ENCODE assay signal across 17 cellular contexts in genomic region chr12:21710944-21711343, GRCh38. TPM values are rescaled to one million over a fixed set of nuclear protein-coding genes. Genes with fewer than 3 reads are reported as not detected.
DNase-seq lines count a peak whose midpoint lies in the region; ATAC-seq and TF ChIP-seq lines count a peak whose summit lies in the region.
"Had no signal": no experiment of that assay in that cellular context is flagged by ENCODE, and none has a peak within 500 bp of the region (broad histone marks: within the 10 kb centered on the region; RNA-seq: fewer than 3 reads in every experiment).

No MANE protein-coding gene starts in this region.

- DNase-seq in AG10803 (ENCODE audit: low read depth) (peak; percentile 49), left ventricle myocardium inferior (no peak), iPS-NIHi11 (ENCODE audit: low spot score) (no peak), mesothelial cell of epicardium (ENCODE audit: low spot score in 2 of 2, unreplicated experiment in 2 of 2) (no peak), kidney tubule cell (ENCODE audit: low spot score) (no peak)
- DNase-seq in activated CD8-positive, alpha-beta memory T cell treated with anti-CD3 and anti-CD28 coated beads for 24 hours = no peak
- DNase-seq: ACHN; activated CD4-positive, CD25-positive, alpha-beta regulatory T cell treated with anti-CD3 and anti-CD28 coated beads, Interleukin-2, amount 50 U/mL, for 72 hours; activated naive CD8-positive, alpha-beta T cell treated with anti-CD3 and anti-CD28 coated beads, Interleukin-2, amount 50 U/mL, for 24 hours; Caco-2; H9; NCI-H2171; T-helper 1 cell had no signal

- intact Hi-C loops in left ventricle myocardium inferior (cut with micrococcal nuclease) = no loop called here

- H3K9me3 ChIP-seq in left ventricle myocardium inferior (replicated peaks) = no peaks in the 10 kb centered on the region
- H3K9me3 ChIP-seq: Caco-2 had no signal

- no peak overlapping the region for H3K27ac Mint-ChIP-seq in mesothelial cell of epicardium
- H3K27ac Mint-ChIP-seq: activated naive CD8-positive, alpha-beta T cell treated with anti-CD3 and anti-CD28 coated beads, Interleukin-2, amount 50 U/mL, for 24 hours; H9; type B pancreatic cell had no signal

- TF ChIP-seq CTCF in AG10803 (conservative IDR thresholded peaks at IDR 0.05; ENCODE audit: low read length) = no peak
- no peak for TF ChIP-seq CTCF in left ventricle myocardium inferior (IDR thresholded peaks at IDR 0.05; ENCODE audit: borderline replicate concordance)
- no peak for TF ChIP-seq CTCF in mesothelial cell of epicardium (IDR thresholded peaks at IDR 0.05; ENCODE audit: unreplicated experiment)

- peaks cover 2% of the 10 kb centered on the region for H3K4me1 Mint-ChIP-seq in mesothelial cell of epicardium
- H3K4me1 Mint-ChIP-seq: activated naive CD8-positive, alpha-beta T cell treated with anti-CD3 and anti-CD28 coated beads, Interleukin-2, amount 50 U/mL, for 24 hours; H9 had no signal

- no peak overlapping the region for H3K4me3 Mint-ChIP-seq in mesothelial cell of epicardium
- H3K4me3 Mint-ChIP-seq: activated naive CD8-positive, alpha-beta T cell treated with anti-CD3 and anti-CD28 coated beads, Interleukin-2, amount 50 U/mL, for 24 hours; H9; type B pancreatic cell had no signal

- no peak overlapping the region for H3K4me3 ChIP-seq in AG10803 (ENCODE audit: low read length)
- no peak overlapping the region for H3K4me3 ChIP-seq in left ventricle myocardium inferior

- no peaks in the 10 kb centered on the region for H3K27me3 ChIP-seq in left ventricle myocardium inferior (ENCODE audit: low read depth)

- peak; percentile 59 for ATAC-seq in GM18909 (IDR thresholded peaks at IDR 0.05; ENCODE audit: poor library complexity, unreplicated experiment)
- peak; percentile 59 for ATAC-seq in HG03565 (IDR thresholded peaks at IDR 0.05; ENCODE audit: unreplicated experiment)
- ATAC-seq: activated naive CD8-positive, alpha-beta T cell treated with anti-CD3 and anti-CD28 coated beads, Interleukin-2, amount 50 U/mL, for 24 hours; Panc1 had no signal

- H3K27ac ChIP-seq in left ventricle myocardium inferior (replicated peaks) = peak overlapping the region; percentile 60

- no peaks in the 10 kb centered on the region for H3K36me3 Mint-ChIP-seq in mesothelial cell of epicardium
- H3K36me3 Mint-ChIP-seq: type B pancreatic cell had no signal

- peaks cover 2% of the 10 kb centered on the region for H3K9me3 Mint-ChIP-seq in mesothelial cell of epicardium
- H3K9me3 Mint-ChIP-seq: activated naive CD8-positive, alpha-beta T cell treated with anti-CD3 and anti-CD28 coated beads, Interleukin-2, amount 50 U/mL, for 24 hours; H9; type B pancreatic cell had no signal

- H3K36me3 ChIP-seq in left ventricle myocardium inferior = no peaks in the 10 kb centered on the region

- peaks cover 6% of the 10 kb centered on the region for H3K27me3 Mint-ChIP-seq in mesothelial cell of epicardium (ENCODE audit: low read depth)

- H3K4me1 ChIP-seq in left ventricle myocardium inferior = peaks cover 30% of the 10 kb centered on the region

RNA-seq across cellular contexts. Expression of gene LDHB, which starts 53.3 kb away (rescaled TPM):
- total RNA-seq in left ventricle myocardium inferior = 2,441 TPM
- 508 to 539 TPM (median 531 TPM) in 3 replicates for total RNA-seq in mesothelial cell of epicardium
